In genomic region chr18:23448291-23448690, GRCh38 we compare ENCODE assay signal across 33 cellular contexts.
"Had no signal": no experiment of that assay in that cellular context is flagged by ENCODE, and none has a peak within 500 bp of the region (broad histone marks: within the 10 kb centered on the region; RNA-seq: fewer than 3 reads in every experiment).

No MANE protein-coding gene starts in this region.

- H3K9me3 ChIP-seq: adrenal gland, ascending aorta, body of pancreas, breast epithelium had no signal

- ATAC-seq: activated naive CD4-positive, alpha-beta T cell treated with anti-CD3 and anti-CD28 coated beads, Interleukin-2, amount 50 U/mL, for 72 hours; activated naive CD8-positive, alpha-beta T cell treated with anti-CD3 and anti-CD28 coated beads, Interleukin-2, amount 50 U/mL, for 24 hours; activated T-cell treated with anti-CD3 and anti-CD28 coated beads, Interleukin-2, amount 50 U/mL, for 4 hours; activated T-cell treated with anti-CD3 and anti-CD28 coated beads, Interleukin-2, amount 50 U/mL, for 72 hours; activated T-helper 17 cell treated with anti-CD3 and anti-CD28 coated beads, Interleukin-2, amount 50 U/mL, for 72 hours; body of pancreas had no signal

- H3K27ac ChIP-seq: adrenal gland, ascending aorta, body of pancreas, brain microvascular endothelial cell, breast epithelium, cardiac muscle cell had no signal

- H3K36me3 ChIP-seq: adrenal gland, ascending aorta, brain microvascular endothelial cell, breast epithelium, cardiac muscle cell had no signal

- DNase-seq: activated effector memory CD4-positive, alpha-beta T cell treated with Interleukin-2 at 50 U/mL for 16 hours; activated gamma-delta T cell; activated gamma-delta T cell treated with Interleukin-2 at 50 U/mL for 16 hours; activated naive CD4-positive, alpha-beta T cell; activated naive CD4-positive, alpha-beta T cell treated with anti-CD3 and anti-CD28 coated beads for 36 hours; activated naive CD4-positive, alpha-beta T cell treated with anti-CD3 and anti-CD28 coated beads, Interleukin-2, amount 10 ng/mL, durations not matched to agents 7 days and 5 days; activated naive CD4-positive, alpha-beta T cell treated with anti-CD3 and anti-CD28 coated beads, Interleukin-2, amount 50 U/mL, for 16 hours; activated naive CD4-positive, alpha-beta T cell treated with Interleukin-2 at 50 U/mL for 16 hours; activated naive CD8-positive, alpha-beta T cell treated with anti-CD3 and anti-CD28 coated beads for 36 hours; activated naive CD8-positive, alpha-beta T cell treated with anti-CD3 and anti-CD28 coated beads, Interleukin-2, amount 10 ng/mL, durations not matched to agents 7 days and 5 days; activated naive CD8-positive, alpha-beta T cell treated with anti-CD3 and anti-CD28 coated beads, Interleukin-2, amount 50 U/mL, for 24 hours; activated T-cell treated with anti-CD3 and anti-CD28 coated beads, Interleukin-2, amount 50 U/mL, for 1 hour; activated T-cell treated with anti-CD3 and anti-CD28 coated beads, Interleukin-2, amount 50 U/mL, for 24 hours; activated T-cell treated with anti-CD3 and anti-CD28 coated beads, Interleukin-2, amount 50 U/mL, for 4 hours; activated T-cell treated with anti-CD3 and anti-CD28 coated beads, Interleukin-2, amount 50 U/mL, for 48 hours; activated T-cell treated with anti-CD3 and anti-CD28 coated beads, Interleukin-2, amount 50 U/mL, for 72 hours; adrenal gland; amniotic stem cell; amygdala; anterior cingulate cortex; aorta; body of pancreas; brain microvascular endothelial cell; caudate nucleus; central memory CD4-positive, alpha-beta T cell; cerebellar nuclear complex had no signal

- H3K27me3 ChIP-seq: adrenal gland, ascending aorta, body of pancreas, brain microvascular endothelial cell, breast epithelium, cardiac muscle cell had no signal

- H3K4me3 ChIP-seq: adrenal gland, ascending aorta, body of pancreas, breast epithelium, cardiac muscle cell had no signal

- FAIRE-seq: astrocyte, bronchial epithelial cell had no signal
